Comparison of ENCODE assay signal across 1 cellular context in genomic region chr3:167304077-167304476, GRCh38.
TF ChIP-seq lines count a peak whose summit lies in the region.

No MANE protein-coding gene starts in this region.

TF ChIP-seq in WTC11, 78 proteins besides CTCF, POLR2A, EP300 and RAD21 (continued from another document):
- TF ChIP-seq, protein P1, sequence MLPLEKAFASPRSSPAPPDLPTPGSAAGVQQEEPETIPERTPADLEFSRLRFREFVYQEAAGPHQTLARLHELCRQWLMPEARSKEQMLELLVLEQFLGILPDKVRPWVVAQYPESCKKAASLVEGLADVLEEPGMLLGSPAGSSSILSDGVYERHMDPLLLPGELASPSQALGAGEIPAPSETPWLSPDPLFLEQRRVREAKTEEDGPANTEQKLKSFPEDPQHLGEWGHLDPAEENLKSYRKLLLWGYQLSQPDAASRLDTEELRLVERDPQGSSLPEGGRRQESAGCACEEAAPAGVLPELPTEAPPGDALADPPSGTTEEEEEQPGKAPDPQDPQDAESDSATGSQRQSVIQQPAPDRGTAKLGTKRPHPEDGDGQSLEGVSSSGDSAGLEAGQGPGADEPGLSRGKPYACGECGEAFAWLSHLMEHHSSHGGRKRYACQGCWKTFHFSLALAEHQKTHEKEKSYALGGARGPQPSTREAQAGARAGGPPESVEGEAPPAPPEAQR (CRISPR knock-in tag; IDR thresholded peaks at IDR 0.05) = no peak
- TF ChIP-seq ZNF232 (CRISPR knock-in tag; IDR thresholded peaks at IDR 0.05) (no peak), MAX (CRISPR knock-in tag; IDR thresholded peaks at IDR 0.05) (no peak), ESRRA (CRISPR knock-in tag; IDR thresholded peaks at IDR 0.05; ENCODE audit: borderline replicate concordance) (no peak), NR3C1 (CRISPR knock-in tag; conservative IDR thresholded peaks at IDR 0.05; ENCODE audit: low read depth) (no peak), ETV6 (CRISPR knock-in tag; IDR thresholded peaks at IDR 0.05) (no peak), PRDM15 (CRISPR knock-in tag; IDR thresholded peaks at IDR 0.05) (no peak), USF2 (CRISPR knock-in tag; IDR thresholded peaks at IDR 0.05) (no peak), SP1 (CRISPR knock-in tag; conservative IDR thresholded peaks at IDR 0.05) (no peak), ZBTB43 (CRISPR knock-in tag; IDR thresholded peaks at IDR 0.05) (no peak), MYBL2 (CRISPR knock-in tag; IDR thresholded peaks at IDR 0.05) (no peak), RELA (CRISPR knock-in tag; IDR thresholded peaks at IDR 0.05; ENCODE audit: borderline replicate concordance) (no peak)
- TF ChIP-seq, protein P2, sequence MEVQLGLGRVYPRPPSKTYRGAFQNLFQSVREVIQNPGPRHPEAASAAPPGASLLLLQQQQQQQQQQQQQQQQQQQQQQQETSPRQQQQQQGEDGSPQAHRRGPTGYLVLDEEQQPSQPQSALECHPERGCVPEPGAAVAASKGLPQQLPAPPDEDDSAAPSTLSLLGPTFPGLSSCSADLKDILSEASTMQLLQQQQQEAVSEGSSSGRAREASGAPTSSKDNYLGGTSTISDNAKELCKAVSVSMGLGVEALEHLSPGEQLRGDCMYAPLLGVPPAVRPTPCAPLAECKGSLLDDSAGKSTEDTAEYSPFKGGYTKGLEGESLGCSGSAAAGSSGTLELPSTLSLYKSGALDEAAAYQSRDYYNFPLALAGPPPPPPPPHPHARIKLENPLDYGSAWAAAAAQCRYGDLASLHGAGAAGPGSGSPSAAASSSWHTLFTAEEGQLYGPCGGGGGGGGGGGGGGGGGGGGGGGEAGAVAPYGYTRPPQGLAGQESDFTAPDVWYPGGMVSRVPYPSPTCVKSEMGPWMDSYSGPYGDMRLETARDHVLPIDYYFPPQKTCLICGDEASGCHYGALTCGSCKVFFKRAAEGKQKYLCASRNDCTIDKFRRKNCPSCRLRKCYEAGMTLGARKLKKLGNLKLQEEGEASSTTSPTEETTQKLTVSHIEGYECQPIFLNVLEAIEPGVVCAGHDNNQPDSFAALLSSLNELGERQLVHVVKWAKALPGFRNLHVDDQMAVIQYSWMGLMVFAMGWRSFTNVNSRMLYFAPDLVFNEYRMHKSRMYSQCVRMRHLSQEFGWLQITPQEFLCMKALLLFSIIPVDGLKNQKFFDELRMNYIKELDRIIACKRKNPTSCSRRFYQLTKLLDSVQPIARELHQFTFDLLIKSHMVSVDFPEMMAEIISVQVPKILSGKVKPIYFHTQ (CRISPR knock-in tag; IDR thresholded peaks at IDR 0.05) = no peak
- TF ChIP-seq, protein P3, sequence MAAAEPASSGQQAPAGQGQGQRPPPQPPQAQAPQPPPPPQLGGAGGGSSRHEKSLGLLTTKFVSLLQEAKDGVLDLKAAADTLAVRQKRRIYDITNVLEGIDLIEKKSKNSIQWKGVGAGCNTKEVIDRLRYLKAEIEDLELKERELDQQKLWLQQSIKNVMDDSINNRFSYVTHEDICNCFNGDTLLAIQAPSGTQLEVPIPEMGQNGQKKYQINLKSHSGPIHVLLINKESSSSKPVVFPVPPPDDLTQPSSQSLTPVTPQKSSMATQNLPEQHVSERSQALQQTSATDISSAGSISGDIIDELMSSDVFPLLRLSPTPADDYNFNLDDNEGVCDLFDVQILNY (CRISPR knock-in tag; IDR thresholded peaks at IDR 0.05) = no peak
- TF ChIP-seq, protein P4, sequence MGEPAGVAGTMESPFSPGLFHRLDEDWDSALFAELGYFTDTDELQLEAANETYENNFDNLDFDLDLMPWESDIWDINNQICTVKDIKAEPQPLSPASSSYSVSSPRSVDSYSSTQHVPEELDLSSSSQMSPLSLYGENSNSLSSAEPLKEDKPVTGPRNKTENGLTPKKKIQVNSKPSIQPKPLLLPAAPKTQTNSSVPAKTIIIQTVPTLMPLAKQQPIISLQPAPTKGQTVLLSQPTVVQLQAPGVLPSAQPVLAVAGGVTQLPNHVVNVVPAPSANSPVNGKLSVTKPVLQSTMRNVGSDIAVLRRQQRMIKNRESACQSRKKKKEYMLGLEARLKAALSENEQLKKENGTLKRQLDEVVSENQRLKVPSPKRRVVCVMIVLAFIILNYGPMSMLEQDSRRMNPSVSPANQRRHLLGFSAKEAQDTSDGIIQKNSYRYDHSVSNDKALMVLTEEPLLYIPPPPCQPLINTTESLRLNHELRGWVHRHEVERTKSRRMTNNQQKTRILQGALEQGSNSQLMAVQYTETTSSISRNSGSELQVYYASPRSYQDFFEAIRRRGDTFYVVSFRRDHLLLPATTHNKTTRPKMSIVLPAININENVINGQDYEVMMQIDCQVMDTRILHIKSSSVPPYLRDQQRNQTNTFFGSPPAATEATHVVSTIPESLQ (CRISPR knock-in tag; IDR thresholded peaks at IDR 0.05) = no peak
TF ChIP-seq in WTC11: peak in this region for 0.
